Comparison of ENCODE assay signal across 10 cellular contexts in genomic region chr15:39582286-39582976, GRCh38. TPM values are rescaled to one million over a fixed set of nuclear protein-coding genes. Genes with fewer than 3 reads are reported as not detected.
A peak's percentile ranks its signal among the peaks of the same experiment; 100 is the strongest.
DNase-seq lines count a peak whose midpoint lies in the region; ATAC-seq and TF ChIP-seq lines count a peak whose summit lies in the region.
"Had no signal": no experiment of that assay in that cellular context is flagged by ENCODE, and none has a peak within 500 bp of the region (broad histone marks: within the 10 kb centered on the region; RNA-seq: fewer than 3 reads in every experiment).

No MANE protein-coding gene starts in this region.

- in situ Hi-C loops in brain microvascular endothelial cell (cut with HindIII; ENCODE audit: low pct_ligation_motif_present, low sequenced_read_pairs) = no loop called here

- no peak overlapping the region for H3K9ac ChIP-seq in iPS-18a (ENCODE audit: low read length)

- peaks cover 10% of the 10 kb centered on the region; the same call in 1 of the 2 replicates for H3K27me3 ChIP-seq in GM23338 (ENCODE audit: insufficient read depth)
- H3K27me3 ChIP-seq in brain microvascular endothelial cell (replicated peaks) = no peaks in the 10 kb centered on the region
- peaks cover 10% of the 10 kb centered on the region for H3K27me3 ChIP-seq in iPS-18a (ENCODE audit: control insufficient read depth, insufficient read depth, low read length)

- peaks cover 19% of the 10 kb centered on the region for H3K4me1 ChIP-seq in GM23338 (ENCODE audit: insufficient read depth)
- H3K4me1 ChIP-seq in iPS-18a (ENCODE audit: control insufficient read depth, low read depth, low read length) = peaks cover 30% of the 10 kb centered on the region

- TF ChIP-seq CTCF in GM23338 (conservative IDR thresholded peaks at IDR 0.05; ENCODE audit: low read depth in 2 of 2) = no peak
- TF ChIP-seq CTCF in brain microvascular endothelial cell (IDR thresholded peaks at IDR 0.05; ENCODE audit: low read depth, low read length, missing control alignments) = peak; percentile 0

- H3K9me3 Mint-ChIP-seq in GM23338 = no peaks in the 10 kb centered on the region
- H3K9me3 Mint-ChIP-seq in activated naive CD4-positive, alpha-beta T cell treated with anti-CD3 and anti-CD28 coated beads for 36 hours = no peaks in the 10 kb centered on the region
- H3K9me3 Mint-ChIP-seq: activated CD4-positive, alpha-beta memory T cell treated with anti-CD3 and anti-CD28 coated beads for 36 hours had no signal

- 0 out of 2 replicates have a peak, but pooled peaks cover 3% of the 10 kb centered on the region for H3F3A ChIP-seq in GM23338 (replicated peaks; ENCODE audit: low read depth)

- H4K20me1 ChIP-seq in GM23338 (replicated peaks; ENCODE audit: insufficient read depth) = no peaks in the 10 kb centered on the region; the same call in none of the 2 replicates

- H3K36me3 ChIP-seq in GM23338 (ENCODE audit: insufficient read depth) = peaks cover 45% of the 10 kb centered on the region
- H3K36me3 ChIP-seq in brain microvascular endothelial cell (replicated peaks) = peaks cover 51% of the 10 kb centered on the region
- H3K36me3 ChIP-seq in iPS-18a (ENCODE audit: control insufficient read depth, low read depth, low read length) = peaks cover 49% of the 10 kb centered on the region

- intact Hi-C loops in sciatic nerve (cut with DNase I) = loop anchor here (5.0 kb wide), 1 partner anchor 410 kb away; no protein-coding TSS in a partner anchor
- intact Hi-C loops in head of caudate nucleus (cut with DNase I) = no loop called here
- intact Hi-C loops in activated naive CD4-positive, alpha-beta T cell treated with anti-CD3 and anti-CD28 coated beads for 36 hours (cut with micrococcal nuclease) = loop anchor here (2.0 to 5.0 kb wide), 2 partner anchors 48 to 290 kb away; no protein-coding TSS in a partner anchor

- H3K36me3 Mint-ChIP-seq in GM23338 (ENCODE audit: low read depth) = peaks cover 64% of the 10 kb centered on the region
- no peaks in the 10 kb centered on the region for H3K36me3 Mint-ChIP-seq in activated naive CD4-positive, alpha-beta T cell treated with anti-CD3 and anti-CD28 coated beads for 36 hours (ENCODE audit: low read depth)
- H3K36me3 Mint-ChIP-seq: activated CD4-positive, alpha-beta memory T cell treated with anti-CD3 and anti-CD28 coated beads for 36 hours had no signal

- H3K27me3 Mint-ChIP-seq in GM23338 (ENCODE audit: insufficient read depth, low read depth, poor library complexity) = peaks cover 15% of the 10 kb centered on the region
- peaks cover 40% of the 10 kb centered on the region for H3K27me3 Mint-ChIP-seq in activated naive CD4-positive, alpha-beta T cell treated with anti-CD3 and anti-CD28 coated beads for 36 hours (ENCODE audit: low read depth)

- no peak overlapping the region for H3K27ac ChIP-seq in GM23338 (ENCODE audit: low read depth)
- peak overlapping the region; percentile 92 for H3K27ac ChIP-seq in brain microvascular endothelial cell
- H3K27ac ChIP-seq in iPS-18a (ENCODE audit: low read length) = no peak overlapping the region

- ATAC-seq in GM23338 = no peak
- ATAC-seq in sciatic nerve = no peak
- no peak for ATAC-seq in GM18858 (IDR thresholded peaks at IDR 0.05; ENCODE audit: unreplicated experiment)

- no peak overlapping the region for H3K27ac Mint-ChIP-seq in GM23338
- no peak overlapping the region for H3K27ac Mint-ChIP-seq in activated naive CD4-positive, alpha-beta T cell treated with anti-CD3 and anti-CD28 coated beads for 36 hours
- H3K27ac Mint-ChIP-seq: activated CD4-positive, alpha-beta memory T cell treated with anti-CD3 and anti-CD28 coated beads for 36 hours had no signal

- H3K9me2 ChIP-seq in GM23338 (ENCODE audit: insufficient read depth) = no peaks in the 10 kb centered on the region

- no peak overlapping the region for H2AFZ ChIP-seq in GM23338

- peak overlapping the region; percentile 78 for H3K4me3 ChIP-seq in GM23338
- H3K4me3 ChIP-seq in brain microvascular endothelial cell (ENCODE audit: low read depth, low read length) = peak overlapping the region; percentile 78
- H3K4me3 ChIP-seq in iPS-18a (ENCODE audit: low read length) = peak overlapping the region; percentile 72

- H3K9me3 ChIP-seq in iPS-18a (ENCODE audit: control insufficient read depth, low read depth, low read length) = no peaks in the 10 kb centered on the region

- H3K79me2 ChIP-seq in GM23338 (replicated peaks; ENCODE audit: insufficient read depth) = peaks cover 20% of the 10 kb centered on the region

- peak overlapping the region; percentile 91 for H3K4me3 Mint-ChIP-seq in GM23338
- no peak overlapping the region for H3K4me3 Mint-ChIP-seq in activated naive CD4-positive, alpha-beta T cell treated with anti-CD3 and anti-CD28 coated beads for 36 hours

- DNase-seq in GM23338 (ENCODE audit: low spot score) (no peak), brain microvascular endothelial cell (no peak), sciatic nerve (ENCODE audit: low spot score) (peak; percentile 75), head of caudate nucleus (no peak), activated gamma-delta T cell treated with Interleukin-2 at 50 U/mL for 16 hours (no peak)
- DNase-seq in activated naive CD4-positive, alpha-beta T cell treated with anti-CD3 and anti-CD28 coated beads for 36 hours = no peak
- DNase-seq: NCI-H2081 had no signal

- CTCF ChIA-PET in activated naive CD4-positive, alpha-beta T cell treated with anti-CD3 and anti-CD28 coated beads for 36 hours (lab: Charles Lee) = interaction anchor here (0.5 to 2.4 kb wide), 3 partner anchors 153 to 390 kb away, joined by 3 to 11 read pairs (median 3); no protein-coding TSS in a partner anchor

- H3K4me2 ChIP-seq in GM23338 = peak overlapping the region; percentile 84

- peaks cover 36% of the 10 kb centered on the region for H3K4me1 Mint-ChIP-seq in GM23338
- peaks cover 9% of the 10 kb centered on the region for H3K4me1 Mint-ChIP-seq in activated naive CD4-positive, alpha-beta T cell treated with anti-CD3 and anti-CD28 coated beads for 36 hours (ENCODE audit: low read depth)

TF ChIP-seq in GM23338, 12 proteins besides CTCF, POLR2A, EP300 and RAD21:
- no peak for TF ChIP-seq REST (IDR thresholded peaks at IDR 0.05; ENCODE audit: unreplicated experiment)
- no peak for TF ChIP-seq ZNF114 (CRISPR knock-in tag; IDR thresholded peaks at IDR 0.05)
- no peak for TF ChIP-seq NANOG (IDR thresholded peaks at IDR 0.05; ENCODE audit: borderline replicate concordance)
- TF ChIP-seq ETS1 (IDR thresholded peaks at IDR 0.05) = no peak
- TF ChIP-seq CREB1 (CRISPR knock-in tag; IDR thresholded peaks at IDR 0.05; ENCODE audit: low read depth) = no peak
- no peak for TF ChIP-seq ZNF331 (CRISPR knock-in tag; IDR thresholded peaks at IDR 0.05; ENCODE audit: low read depth)
TF ChIP-seq in GM23338: peak in this region for 0.

RNA-seq across cellular contexts. Expression of gene THBS1, which starts 1.6 kb away (rescaled TPM):
- 81.3 and 81.9 TPM in 2 replicates for total RNA-seq in GM23338 (2014; rRNA removed; shearing (Covaris generic))
- polyA plus RNA-seq in GM23338 (2016; fragmentation: Nextera tagmentation; extraction: Ambion mirVana) = 14.2 and 21.7 TPM in 2 replicates
- total RNA-seq in sciatic nerve = 1,018 TPM
- total RNA-seq in activated naive CD4-positive, alpha-beta T cell treated with anti-CD3 and anti-CD28 coated beads for 36 hours = under 1 TPM; 0.02 to 0.20 TPM

Comparison
In these comparisons a context has a peak if more than half of its experiments do, and no peak if none do; other contexts are left out.
1. RNA of gene THBS1, which starts 1.6 kb away (total RNA-seq): 1,018 TPM in sciatic nerve (single experiment) and 81.3 to 81.9 TPM in GM23338; 0.02 to 0.20 TPM in activated naive CD4-positive, alpha-beta T cell treated with anti-CD3 and anti-CD28 coated beads for 36 hours; every median in the first group is over 10 times any median in the second.
2. Peak in every context shown above with its lines, with median percentiles within 50 percentile points of each other: H3K4me3 ChIP-seq.